In the genomic region with DNA sequence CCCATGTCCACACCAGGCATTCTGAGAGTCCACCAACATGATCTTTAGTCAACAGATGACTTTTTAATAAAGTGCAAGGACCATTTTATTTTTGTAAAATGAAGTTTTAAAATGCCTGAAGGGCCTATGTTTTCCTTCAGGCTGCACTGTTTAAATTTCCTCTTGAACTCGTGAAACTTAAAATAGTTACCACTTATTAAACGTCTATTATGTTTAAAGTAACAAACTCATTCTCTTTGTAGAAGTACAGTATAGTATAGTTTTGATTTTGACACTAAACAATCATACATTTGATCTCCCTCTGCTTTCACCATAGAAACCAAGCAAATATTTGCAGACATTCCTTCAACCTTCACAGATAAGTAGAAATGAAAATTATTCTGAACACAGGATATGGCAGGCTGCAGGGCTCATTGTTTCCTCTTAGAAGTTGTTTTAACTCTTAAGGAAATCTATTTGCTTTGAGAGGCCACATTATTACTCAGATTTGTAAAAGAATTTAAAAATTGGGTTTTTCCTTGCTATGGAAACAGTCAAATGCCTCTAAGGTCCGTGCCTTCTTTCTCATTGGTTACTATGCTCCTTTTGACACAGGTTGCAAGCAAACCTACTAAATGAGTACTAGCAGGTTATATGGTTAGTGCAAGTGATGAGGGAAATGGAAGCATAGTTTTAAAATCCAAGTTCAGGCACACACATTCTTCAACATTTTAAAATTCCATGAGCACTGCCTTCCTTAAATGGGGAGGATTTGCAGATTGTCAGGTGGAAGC, we compare ENCODE assay signal across 13 cellular contexts.
DNase-seq lines count a peak whose midpoint lies in the region; ATAC-seq, FAIRE-seq and TF ChIP-seq lines count a peak whose summit lies in the region.
"Had no signal": no experiment of that assay in that cellular context is flagged by ENCODE, and none has a peak within 500 bp of the region (broad histone marks: within the 10 kb centered on the region; RNA-seq: fewer than 3 reads in every experiment).

No MANE protein-coding gene starts in this region.

- H3K9me3 ChIP-seq in Caco-2: no peaks in the 10 kb centered on the region
- H3K9me3 ChIP-seq in Panc1 (ENCODE audit: control insufficient read depth, insufficient read depth, low read depth, low read length): no peaks in the 10 kb centered on the region
- no peaks in the 10 kb centered on the region for H3K9me3 ChIP-seq in neuronal stem cell (replicated peaks in 1 of 2; ENCODE audit: control insufficient read depth in 2 of 2, insufficient read depth in 1 of 2, low read depth in 1 of 2, low read length in 2 of 2)
- H3K9me3 ChIP-seq: suprapubic skin had no signal

- intact Hi-C loops in Caco-2 (cut with micrococcal nuclease; ENCODE audit: unreplicated experiment): loop anchor here (1.0 kb wide), 2 partner anchors 12 to 31 kb away; no protein-coding TSS in a partner anchor
- intact Hi-C loops in Panc1 (cut with micrococcal nuclease; ENCODE audit: unreplicated experiment): no loop called here
- intact Hi-C loops in natural killer cell (cut with micrococcal nuclease): no loop called here
- intact Hi-C loops in CD14-positive monocyte (cut with micrococcal nuclease): no loop called here

- H3K79me1 ChIP-seq in neuronal stem cell (ENCODE audit: low read depth, low read length): no peaks in the 10 kb centered on the region

- H3K36me3 ChIP-seq in Caco-2 (ENCODE audit: control insufficient read depth, insufficient read depth, low read length): no peaks in the 10 kb centered on the region
- H3K36me3 ChIP-seq in Panc1 (ENCODE audit: control insufficient read depth, insufficient read depth, low read length): no peaks in the 10 kb centered on the region
- H3K36me3 ChIP-seq in neuronal stem cell (replicated peaks in 1 of 2; ENCODE audit: control insufficient read depth in 2 of 2, insufficient read depth in 2 of 2, low read length in 2 of 2): no peaks in the 10 kb centered on the region
- H3K36me3 ChIP-seq: suprapubic skin had no signal

- H3K4ac ChIP-seq in neuronal stem cell (ENCODE audit: low read length): no peak overlapping the region

- H3K27me3 Mint-ChIP-seq in Caco-2 (ENCODE audit: insufficient read depth, unreplicated experiment) (no peaks in the 10 kb centered on the region), natural killer cell (ENCODE audit: low read depth in 2 of 2) (no peaks in the 10 kb centered on the region), CD14-positive monocyte (ENCODE audit: low read depth in 3 of 3) (no peaks in the 10 kb centered on the region)
- no peaks in the 10 kb centered on the region for H3K27me3 Mint-ChIP-seq in central memory CD8-positive, alpha-beta T cell

- CTCF ChIA-PET in Caco-2 (lab: Charles Lee) (no interaction called here), Panc1 (lab: Charles Lee) (no interaction called here)

- peak overlapping the region; percentile 37 for H3K4me3 Mint-ChIP-seq in Caco-2 (ENCODE audit: unreplicated experiment)
- H3K4me3 Mint-ChIP-seq in central memory CD8-positive, alpha-beta T cell: peak overlapping the region; percentile 25
- H3K4me3 Mint-ChIP-seq in natural killer cell: peak overlapping the region; percentile 77
- H3K4me3 Mint-ChIP-seq in CD14-positive monocyte: no peak overlapping the region

- H2BK12ac ChIP-seq in neuronal stem cell (ENCODE audit: low read length): no peak overlapping the region

- peak overlapping the region; percentile 74 for H3K27ac Mint-ChIP-seq in Caco-2 (ENCODE audit: unreplicated experiment)
- peak overlapping the region; percentile 52 for H3K27ac Mint-ChIP-seq in central memory CD8-positive, alpha-beta T cell (ENCODE audit: low read depth)
- H3K27ac Mint-ChIP-seq in natural killer cell: peak overlapping the region; percentile 92 to 96
- H3K27ac Mint-ChIP-seq in CD14-positive monocyte: no peak overlapping the region

- DNase-seq in Caco-2: peak in 1 of 2 experiments; percentile 50
- no peak for DNase-seq in Panc1 (ENCODE audit: low read depth, low spot score)
- no peak for DNase-seq in central memory CD8-positive, alpha-beta T cell (ENCODE audit: low spot score in 2 of 2)
- no peak for DNase-seq in natural killer cell
- no peak for DNase-seq in CD14-positive monocyte (ENCODE audit: low spot score)
- DNase-seq in HPDE6-E6E7 (ENCODE audit: extremely low spot score): no peak
- no peak for DNase-seq in D721Med (ENCODE audit: insufficient read length, low spot score)
- DNase-seq in neuronal stem cell (ENCODE audit: low spot score): no peak
- DNase-seq: MM.1S; stimulated activated CD4-positive, alpha-beta T cell treated with anti-CD3 and anti-CD28 coated beads, Interleukin-4, amount 100 ng/mL, for 1 hour had no signal

- peak overlapping the region; percentile 31 for H3K27ac ChIP-seq in Panc1 (ENCODE audit: low read length)
- no peak overlapping the region for H3K27ac ChIP-seq in neuronal stem cell (replicated peaks; ENCODE audit: low read length)
- H3K27ac ChIP-seq: suprapubic skin had no signal

- BruUV-seq in Caco-2 (replicated peaks; lab: Mats Ljungman, UMichigan): no TSS peak
- BruUV-seq in Panc1 (replicated peaks; lab: Mats Ljungman, UMichigan): no TSS peak

- FAIRE-seq in D721Med (lab: Jason Lieb, UNC): no peak

- in situ Hi-C loops in Panc1 (cut with HindIII; ENCODE audit: low pct_unique_long_range_greater_than_20kb, low sequenced_read_pairs): no loop called here

- H2BK5ac ChIP-seq in neuronal stem cell (ENCODE audit: low read length): no peak overlapping the region

- no peak overlapping the region for H2AK5ac ChIP-seq in neuronal stem cell (ENCODE audit: low read depth, low read length)

- H3K36me3 Mint-ChIP-seq in Caco-2 (ENCODE audit: insufficient read depth, unreplicated experiment): peaks cover 46% of the 10 kb centered on the region
- H3K36me3 Mint-ChIP-seq in central memory CD8-positive, alpha-beta T cell (ENCODE audit: insufficient read depth): peaks cover 2% of the 10 kb centered on the region
- no peaks in the 10 kb centered on the region for H3K36me3 Mint-ChIP-seq in natural killer cell
- H3K36me3 Mint-ChIP-seq in CD14-positive monocyte: peaks cover 0 to 5% of the 10 kb centered on the region in 2 donors

- no peak overlapping the region for H3K4me2 ChIP-seq in neuronal stem cell (ENCODE audit: insufficient read depth, low read length, poor library complexity, severe bottlenecking)

- peaks cover 50% of the 10 kb centered on the region for H3K4me1 ChIP-seq in Caco-2
- peaks cover 20% of the 10 kb centered on the region for H3K4me1 ChIP-seq in Panc1 (ENCODE audit: control insufficient read depth, insufficient read depth, low read length)
- H3K4me1 ChIP-seq in neuronal stem cell (ENCODE audit: control insufficient read depth in 2 of 2, insufficient read depth in 1 of 2, low read depth in 1 of 2, low read length in 2 of 2): peaks cover 4 to 20% of the 10 kb centered on the region in 2 donors
- H3K4me1 ChIP-seq: suprapubic skin had no signal

- no peak overlapping the region for H3K18ac ChIP-seq in neuronal stem cell (ENCODE audit: low read length)

- TF ChIP-seq CTCF in Caco-2 (IDR thresholded peaks at IDR 0.05; ENCODE audit: insufficient read depth in 1 of 2, low read depth in 1 of 2, low read length in 1 of 2, severe bottlenecking in 1 of 2, unreplicated experiment in 1 of 2): no peak
- no peak for TF ChIP-seq CTCF in Panc1 (IDR thresholded peaks at IDR 0.05)
- no peak for TF ChIP-seq CTCF in natural killer cell (IDR thresholded peaks at IDR 0.05)
- no peak for TF ChIP-seq CTCF in CD14-positive monocyte (IDR thresholded peaks at IDR 0.05)
- TF ChIP-seq CTCF in D721Med (IDR thresholded peaks at IDR 0.05; ENCODE audit: insufficient read depth, missing control alignments): no peak

- H3K9me3 Mint-ChIP-seq in Caco-2 (ENCODE audit: unreplicated experiment) (no peaks in the 10 kb centered on the region), natural killer cell (no peaks in the 10 kb centered on the region), CD14-positive monocyte (no peaks in the 10 kb centered on the region)
- H3K9me3 Mint-ChIP-seq in central memory CD8-positive, alpha-beta T cell: no peaks in the 10 kb centered on the region

- no peak overlapping the region for H2BK120ac ChIP-seq in neuronal stem cell (ENCODE audit: low read depth, low read length)

- no peak overlapping the region for H4K8ac ChIP-seq in neuronal stem cell (ENCODE audit: low read depth, low read length)

- H3K9ac ChIP-seq in neuronal stem cell (ENCODE audit: low read depth, low read length, poor library complexity): no peak overlapping the region

- ATAC-seq in Panc1 (no peak), natural killer cell (peak; percentile 22 to 35 (median 28))
- peak; percentile 18 for ATAC-seq in central memory CD8-positive, alpha-beta T cell (replicated peaks; ENCODE audit: extremely low read depth, poor library complexity, severe bottlenecking)
- ATAC-seq: HCT116, Right ventricle myocardium inferior had no signal

- H3K27me3 ChIP-seq in Caco-2 (replicated peaks; ENCODE audit: control insufficient read depth, insufficient read depth, low read length): no peaks in the 10 kb centered on the region
- H3K27me3 ChIP-seq in Panc1 (ENCODE audit: control insufficient read depth, insufficient read depth, low read length): no peaks in the 10 kb centered on the region
- H3K27me3 ChIP-seq in neuronal stem cell (ENCODE audit: control insufficient read depth in 3 of 3, insufficient read depth in 3 of 3, low read depth in 1 of 3, low read length in 3 of 3): no peaks in the 10 kb centered on the region
- H3K27me3 ChIP-seq: suprapubic skin had no signal

- H3K4me3 ChIP-seq in Caco-2 (ENCODE audit: low read depth, low read length) (no peak overlapping the region), Panc1 (ENCODE audit: low read depth in 2 of 2, low read length in 2 of 2) (no peak overlapping the region), neuronal stem cell (ENCODE audit: low read length in 2 of 2) (no peak overlapping the region)
- H3K4me3 ChIP-seq: suprapubic skin had no signal

- H3K4me1 Mint-ChIP-seq in Caco-2 (ENCODE audit: low read depth, unreplicated experiment): peaks cover 57% of the 10 kb centered on the region
- H3K4me1 Mint-ChIP-seq in central memory CD8-positive, alpha-beta T cell: peaks cover 65% of the 10 kb centered on the region
- peaks cover 75 to 79% of the 10 kb centered on the region in 2 donors for H3K4me1 Mint-ChIP-seq in natural killer cell
- peaks cover 17% of the 10 kb centered on the region for H3K4me1 Mint-ChIP-seq in CD14-positive monocyte

- WGBS in neuronal stem cell (ENCODE audit: extremely low coverage in 2 of 2, insufficient read length in 2 of 2, insufficient replicate concordance in 1 of 2), 2 donors: no CpG with 5 or more reads among the region's 3 CpGs

- no peak overlapping the region for H3K23ac ChIP-seq in neuronal stem cell (ENCODE audit: low read depth, low read length, poor library complexity)

- POLR2A ChIA-PET in Caco-2 (lab: Charles Lee) (interaction anchor here (1.0 kb wide), 1 partner anchor 12 kb away, joined by 8 read pairs; no protein-coding TSS in a partner anchor), Panc1 (lab: Charles Lee) (interaction anchor here (0.7 kb wide), 1 partner anchor 61 kb away, joined by 10 read pairs; no protein-coding TSS in a partner anchor)

- no peak overlapping the region for H2AFZ ChIP-seq in neuronal stem cell (ENCODE audit: low read length)

- no peak overlapping the region for H3K14ac ChIP-seq in neuronal stem cell (ENCODE audit: low read length)

- no peak overlapping the region for H2BK15ac ChIP-seq in neuronal stem cell (ENCODE audit: low read length)

- no peak overlapping the region for H4K91ac ChIP-seq in neuronal stem cell (ENCODE audit: low read depth, low read length, poor library complexity)

Comparison
In these comparisons a context has a peak if more than half of its experiments do, and no peak if none do; other contexts are left out.
1. H3K27ac Mint-ChIP-seq: peak in Caco-2 (single experiment), central memory CD8-positive, alpha-beta T cell (single experiment) and natural killer cell (2 of 2); none in CD14-positive monocyte (0 of 7).
2. H3K4me3 Mint-ChIP-seq: peak in Caco-2 (single experiment), central memory CD8-positive, alpha-beta T cell (single experiment) and natural killer cell (single experiment); none in CD14-positive monocyte (0 of 2).